ENCODE assay signal across 14 cellular contexts in genomic region chr1:153933420-153933819, GRCh38. TPM values are rescaled to one million over a fixed set of nuclear protein-coding genes. Genes with fewer than 3 reads are reported as not detected.
DNase-seq lines count a peak whose midpoint lies in the region; ATAC-seq, FAIRE-seq and TF ChIP-seq lines count a peak whose summit lies in the region.
"Had no signal": no experiment of that assay in that cellular context is flagged by ENCODE, and none has a peak within 500 bp of the region (broad histone marks: within the 10 kb centered on the region; RNA-seq: fewer than 3 reads in every experiment).

No MANE protein-coding gene starts in this region.

- no TSS peak for BruUV-seq in HepG2 (replicated peaks; lab: Mats Ljungman, UMichigan)

- peaks cover 6% of the 10 kb centered on the region for H3F3A ChIP-seq in SK-N-SH (replicated peaks; ENCODE audit: insufficient read depth)

- H3K9me3 ChIP-seq in SK-N-SH, result no peaks in the 10 kb centered on the region
- H3K9me3 ChIP-seq in HepG2 (ENCODE audit: low read length), result no peaks in the 10 kb centered on the region
- no peaks in the 10 kb centered on the region for H3K9me3 ChIP-seq in sigmoid colon
- H3K9me3 ChIP-seq: BLaER1, Caco-2 had no signal

- ATAC-seq in SK-N-SH treated with all-trans-retinoic acid at 6 μM for 48 hours (no peak), HepG2 (no peak)

- DNase-seq in SK-N-SH (peak; percentile 16), D341Med (ENCODE audit: low spot score) (peak; percentile 34), HepG2 (ENCODE audit: low spot score) (no peak), sigmoid colon (peak; percentile 54), frontal cortex (ENCODE audit: low spot score in 2 of 2) (no peak), brain microvascular endothelial cell (no peak)
- DNase-seq in NK-92 treated with Interleukin-12 subunit alpha and Interleukin-12 subunit beta, amount 100 ng/mL, for 24 hours (lab: John Stamatoyannopoulos, UW), result no peak
- DNase-seq: AML-193, Caco-2, GM23248, H9 had no signal

- H3K27me3 ChIP-seq in SK-N-SH (ENCODE audit: insufficient read depth) (no peaks in the 10 kb centered on the region), HepG2 (ENCODE audit: control insufficient read depth in 1 of 2, insufficient read depth in 2 of 2, low read length in 2 of 2) (no peaks in the 10 kb centered on the region), sigmoid colon (no peaks in the 10 kb centered on the region), brain microvascular endothelial cell (replicated peaks) (no peaks in the 10 kb centered on the region)
- H3K27me3 ChIP-seq: BLaER1 had no signal

- POLR2A ChIA-PET in SK-N-SH (lab: Yijun Ruan, JAX) (no interaction called here), HepG2 (lab: Yijun Ruan, JAX) (no interaction called here)

- in situ Hi-C loops in HepG2 (cut with HindIII; ENCODE audit: extremely low pct_ligation_motif_present, low pct_unique_long_range_greater_than_20kb) (no loop called here), brain microvascular endothelial cell (cut with HindIII; ENCODE audit: low pct_ligation_motif_present, low sequenced_read_pairs) (no loop called here)

- TF ChIP-seq CTCF in SK-N-SH (IDR thresholded peaks at IDR 0.05) (no peak), HepG2 (CRISPR knock-in tag; IDR thresholded peaks at IDR 0.05) (no peak), sigmoid colon (IDR thresholded peaks at IDR 0.05) (no peak), brain microvascular endothelial cell (IDR thresholded peaks at IDR 0.05; ENCODE audit: low read depth, low read length, missing control alignments) (no peak)

- TF ChIP-seq POLR2A in HepG2 (IDR thresholded peaks at IDR 0.05; ENCODE audit: insufficient read depth in 1 of 2, low read depth in 2 of 2, low read length in 2 of 2), result no peak
- TF ChIP-seq POLR2A in sigmoid colon (IDR thresholded peaks at IDR 0.05), result no peak

- no peak overlapping the region for H3K4me2 ChIP-seq in SK-N-SH
- no peak overlapping the region for H3K4me2 ChIP-seq in HepG2 (ENCODE audit: low read depth, low read length)
- H3K4me2 ChIP-seq: BLaER1 had no signal

- FAIRE-seq in HepG2 (lab: Jason Lieb, UNC), result no peak
- FAIRE-seq in frontal cortex (lab: Jason Lieb, UNC), result no peak

- H3K4me3 ChIP-seq in SK-N-SH (ENCODE audit: low read depth in 2 of 2, low read length in 1 of 2), result no peak overlapping the region
- no peak overlapping the region for H3K4me3 ChIP-seq in HepG2 (replicated peaks in 1 of 3; ENCODE audit: insufficient read depth in 1 of 3, low read depth in 2 of 3, low read length in 3 of 3)
- no peak overlapping the region for H3K4me3 ChIP-seq in sigmoid colon
- no peak overlapping the region for H3K4me3 ChIP-seq in brain microvascular endothelial cell (ENCODE audit: low read depth, low read length)
- H3K4me3 ChIP-seq: BLaER1, GM23248 had no signal

- H3K79me2 ChIP-seq in SK-N-SH (ENCODE audit: insufficient read depth), result no peaks in the 10 kb centered on the region
- H3K79me2 ChIP-seq in HepG2 (ENCODE audit: insufficient read depth, low read length), result no peaks in the 10 kb centered on the region

- H3K36me3 ChIP-seq in SK-N-SH (replicated peaks in 1 of 2; ENCODE audit: control insufficient read depth in 1 of 2, insufficient read depth in 2 of 2, low read length in 1 of 2), result peaks cover 0 to 52% of the 10 kb centered on the region in 2 experiments
- H3K36me3 ChIP-seq in HepG2 (replicated peaks in 1 of 2; ENCODE audit: control insufficient read depth in 1 of 2, insufficient read depth in 2 of 2, low read length in 2 of 2), result peaks cover 22 to 47% of the 10 kb centered on the region in 2 experiments
- H3K36me3 ChIP-seq in sigmoid colon, result peaks cover 43 to 84% (median 68%) of the 10 kb centered on the region in 4 donors
- H3K36me3 ChIP-seq in brain microvascular endothelial cell (replicated peaks), result peaks cover 52% of the 10 kb centered on the region

- H3K9ac ChIP-seq in SK-N-SH, result no peak overlapping the region
- H3K9ac ChIP-seq in HepG2 (ENCODE audit: insufficient read depth, low read depth, low read length), result no peak overlapping the region
- H3K9ac ChIP-seq: BLaER1, GM23248 had no signal

- H3K9me2 ChIP-seq in SK-N-SH, result no peaks in the 10 kb centered on the region

- H2AFZ ChIP-seq in SK-N-SH (ENCODE audit: low read depth) (no peak overlapping the region), HepG2 (ENCODE audit: low read length) (no peak overlapping the region)
- H2AFZ ChIP-seq: GM23248 had no signal

- H3K27ac ChIP-seq in SK-N-SH (ENCODE audit: low read depth in 2 of 2, low read length in 1 of 2), result no peak overlapping the region
- H3K27ac ChIP-seq in HepG2 (ENCODE audit: extremely low read length, insufficient read depth, low read length), result no peak overlapping the region
- no peak overlapping the region for H3K27ac ChIP-seq in sigmoid colon
- H3K27ac ChIP-seq in brain microvascular endothelial cell, result no peak overlapping the region
- H3K27ac ChIP-seq: 22Rv1, BLaER1, GM23248 had no signal

- H4K20me1 ChIP-seq in SK-N-SH (ENCODE audit: insufficient read depth) (no peaks in the 10 kb centered on the region), HepG2 (ENCODE audit: insufficient read depth, low read length) (no peaks in the 10 kb centered on the region)
- H4K20me1 ChIP-seq: BLaER1 had no signal

- TF ChIP-seq RAD21 in SK-N-SH (IDR thresholded peaks at IDR 0.05; ENCODE audit: low read length) (no peak), HepG2 (CRISPR knock-in tag; IDR thresholded peaks at IDR 0.05) (no peak)

- intact Hi-C loops in HepG2 (cut with micrococcal nuclease; ENCODE audit: unreplicated experiment) (no loop called here), sigmoid colon (cut with DNase I) (no loop called here)

- TF ChIP-seq EP300 in SK-N-SH (IDR thresholded peaks at IDR 0.05; ENCODE audit: borderline replicate concordance in 1 of 2, low read depth in 1 of 2, low read length in 1 of 2), result no peak
- no peak for TF ChIP-seq EP300 in HepG2 (IDR thresholded peaks at IDR 0.05; ENCODE audit: low read depth in 2 of 2, low read length in 2 of 2)
- TF ChIP-seq EP300 in HepG2 (CRISPR knock-in tag; IDR thresholded peaks at IDR 0.05; ENCODE audit: borderline replicate concordance), result no peak
- no peak for TF ChIP-seq EP300 in sigmoid colon (IDR thresholded peaks at IDR 0.05)

- WGBS in SK-N-SH (ENCODE audit: low lambda C conversion rate), result 86% methylated on average over 12 of the region's 15 CpGs
- WGBS in HepG2 (ENCODE audit: low lambda C conversion rate), result 88% methylated on average over 6 of the region's 15 CpGs
- WGBS in sigmoid colon, 2 donors, result 89 to 92% methylated on average over 15 of the region's 15 CpGs

- H3K4me1 ChIP-seq in SK-N-SH (ENCODE audit: control insufficient read depth in 1 of 2, insufficient read depth in 2 of 2, low read depth in 1 of 2, low read length in 1 of 2) (peaks cover 0 to 15% of the 10 kb centered on the region in 2 experiments; a peak in 1 of 4 replicates), HepG2 (ENCODE audit: insufficient read depth, low read length) (no peaks in the 10 kb centered on the region), sigmoid colon (no peaks in the 10 kb centered on the region)
- H3K4me1 ChIP-seq: Caco-2 had no signal

- CTCF ChIA-PET in SK-N-SH (lab: Yijun Ruan, JAX) (no interaction called here), HepG2 (lab: Yijun Ruan, JAX; ENCODE audit: low intra/inter-chr PET ratio, low total read pairs) (no interaction called here)

RNA-seq across cellular contexts. Expression of gene GATAD2B, which starts 10.6 kb away (rescaled TPM):
- polyA plus RNA-seq in SK-N-SH (2012; rRNA removed), result 2.7 and 2.8 TPM in 2 replicates
- polyA plus RNA-seq in SK-N-SH (2012; cell fraction: cytosol; rRNA removed), result 2.9 and 4.0 TPM in 2 replicates
- polyA plus RNA-seq in SK-N-SH (2012; cell fraction: nucleus; rRNA removed), result 5.9 and 8.3 TPM in 2 replicates
- total RNA-seq in HepG2 (2016; rRNA removed; fragmentation: Illumina TruSeq; extraction: Trizol), result 3.2 and 5.3 TPM in 2 replicates
- 2.7 and 3.0 TPM in 2 replicates for total RNA-seq in HepG2 (2016; cell fraction: cytosol; rRNA removed; fragmentation: Illumina TruSeq; extraction: Trizol; ENCODE audit: low read depth)
- total RNA-seq in HepG2 (2016; cell fraction: insoluble cytoplasmic fraction; rRNA removed; fragmentation: Illumina TruSeq; extraction: Trizol), result 2.9 and 4.8 TPM in 2 replicates
- total RNA-seq in HepG2 (2016; cell fraction: membrane; rRNA removed; fragmentation: Illumina TruSeq; extraction: Trizol), result 2.6 and 2.9 TPM in 2 replicates
- total RNA-seq in HepG2 (2016; cell fraction: nucleus; rRNA removed; fragmentation: Illumina TruSeq; extraction: Trizol), result 5.6 and 7.4 TPM in 2 replicates
- 5.1 and 5.2 TPM in 2 replicates for polyA plus RNA-seq in HepG2 (2011; rRNA removed)
- 2.3 and 2.4 TPM in 2 replicates for polyA plus RNA-seq in HepG2 (2011; cell fraction: cytosol; rRNA removed)
- 6.7 and 6.9 TPM in 2 replicates for polyA plus RNA-seq in HepG2 (2011; cell fraction: nucleus; rRNA removed)
- 5.4 and 5.6 TPM in 2 replicates for polyA plus RNA-seq in HepG2 (2012)
- 0.17 TPM in 2 replicates for polyA plus RNA-seq in HepG2 (2016; cell fraction: cytosol; fragmentation: Illumina TruSeq; extraction: Trizol; ENCODE audit: low read depth)
- polyA plus RNA-seq in HepG2 (2016; cell fraction: insoluble cytoplasmic fraction; fragmentation: Illumina TruSeq; extraction: Trizol; ENCODE audit: low read depth), result 4.0 and 4.9 TPM in 2 replicates
- polyA plus RNA-seq in HepG2 (2016; cell fraction: membrane; fragmentation: Illumina TruSeq; extraction: Trizol; ENCODE audit: low read depth), result 0.62 and 0.83 TPM in 2 replicates
- polyA plus RNA-seq in HepG2 (2016; cell fraction: nucleus; fragmentation: Illumina TruSeq; extraction: Trizol; ENCODE audit: insufficient read depth, low read depth), result 7.9 and 9.9 TPM in 2 replicates
- 8.7 and 32.1 TPM in 2 replicates for polyA minus RNA-seq in HepG2 (2011; rRNA and poly(A)+ RNA removed; ENCODE audit: low replicate concordance)
- 8.6 and 11.1 TPM in 2 replicates for polyA minus RNA-seq in HepG2 (2011; cell fraction: cytosol; rRNA and poly(A)+ RNA removed)
- polyA minus RNA-seq in HepG2 (2011; cell fraction: nucleus; rRNA and poly(A)+ RNA removed), result 7.9 and 9.0 TPM in 2 replicates
- total RNA-seq in sigmoid colon, result 10 to 100 TPM; 16.4 to 37.4 (median 19.8) TPM
- 1 to 10 TPM; 1.8 to 7.9 (median 3.9) TPM for polyA plus RNA-seq in sigmoid colon
- 15.5 TPM for total RNA-seq in frontal cortex

RNA-seq across cellular contexts. Expression of gene DENND4B, which starts 13.1 kb away (rescaled TPM):
- polyA plus RNA-seq in SK-N-SH (2012; rRNA removed) (27.3 and 29.6 TPM in 2 replicates), HepG2 (2011; rRNA removed) (20.3 and 24.3 TPM in 2 replicates), sigmoid colon (10 to 100 TPM in 1 of 3 donors, 1 to 10 TPM in 2; 4.9 to 41.6 (median 9.0) TPM)
- 6.6 and 11.3 TPM in 2 replicates for polyA plus RNA-seq in SK-N-SH (2012; cell fraction: cytosol; rRNA removed)
- polyA plus RNA-seq in SK-N-SH (2012; cell fraction: nucleus; rRNA removed), result 151 and 153 TPM in 2 replicates
- total RNA-seq in HepG2 (2016; rRNA removed; fragmentation: Illumina TruSeq; extraction: Trizol) (8.7 and 15.1 TPM in 2 replicates), sigmoid colon (10 to 100 TPM; 17.9 to 34.9 (median 23.1) TPM), frontal cortex (16.3 TPM)
- total RNA-seq in HepG2 (2016; cell fraction: cytosol; rRNA removed; fragmentation: Illumina TruSeq; extraction: Trizol; ENCODE audit: low read depth), result 9.7 and 9.9 TPM in 2 replicates
- 7.7 and 18.1 TPM in 2 replicates for total RNA-seq in HepG2 (2016; cell fraction: insoluble cytoplasmic fraction; rRNA removed; fragmentation: Illumina TruSeq; extraction: Trizol)
- 7.2 and 8.2 TPM in 2 replicates for total RNA-seq in HepG2 (2016; cell fraction: membrane; rRNA removed; fragmentation: Illumina TruSeq; extraction: Trizol)
- total RNA-seq in HepG2 (2016; cell fraction: nucleus; rRNA removed; fragmentation: Illumina TruSeq; extraction: Trizol), result 23.7 and 25.9 TPM in 2 replicates
- 6.5 and 10.3 TPM in 2 replicates for polyA plus RNA-seq in HepG2 (2011; cell fraction: cytosol; rRNA removed)
- polyA plus RNA-seq in HepG2 (2011; cell fraction: nucleus; rRNA removed), result 178 and 239 TPM in 2 replicates
- polyA plus RNA-seq in HepG2 (2012), result 17.2 and 21.8 TPM in 2 replicates
- polyA plus RNA-seq in HepG2 (2016; cell fraction: cytosol; fragmentation: Illumina TruSeq; extraction: Trizol; ENCODE audit: low read depth), result 1.4 and 1.6 TPM in 2 replicates
- polyA plus RNA-seq in HepG2 (2016; cell fraction: insoluble cytoplasmic fraction; fragmentation: Illumina TruSeq; extraction: Trizol; ENCODE audit: low read depth), result 10.3 and 15.7 TPM in 2 replicates
- polyA plus RNA-seq in HepG2 (2016; cell fraction: membrane; fragmentation: Illumina TruSeq; extraction: Trizol; ENCODE audit: low read depth), result 4.1 and 5.2 TPM in 2 replicates
- 75.3 and 79.3 TPM in 2 replicates for polyA plus RNA-seq in HepG2 (2016; cell fraction: nucleus; fragmentation: Illumina TruSeq; extraction: Trizol; ENCODE audit: insufficient read depth, low read depth)
- polyA minus RNA-seq in HepG2 (2011; rRNA and poly(A)+ RNA removed; ENCODE audit: low replicate concordance), result 60.1 and 65.7 TPM in 2 replicates
- polyA minus RNA-seq in HepG2 (2011; cell fraction: cytosol; rRNA and poly(A)+ RNA removed), result 7.4 and 8.5 TPM in 2 replicates
- 66.1 and 70.7 TPM in 2 replicates for polyA minus RNA-seq in HepG2 (2011; cell fraction: nucleus; rRNA and poly(A)+ RNA removed)

RNA-seq across cellular contexts. Expression of gene CRTC2, which starts 25.0 kb away (rescaled TPM):
- 25.5 and 26.2 TPM in 2 replicates for polyA plus RNA-seq in SK-N-SH (2012; rRNA removed)
- 8.8 and 11.5 TPM in 2 replicates for polyA plus RNA-seq in SK-N-SH (2012; cell fraction: cytosol; rRNA removed)
- 86.4 and 89.5 TPM in 2 replicates for polyA plus RNA-seq in SK-N-SH (2012; cell fraction: nucleus; rRNA removed)
- total RNA-seq in HepG2 (2016; rRNA removed; fragmentation: Illumina TruSeq; extraction: Trizol), result 4.0 and 6.1 TPM in 2 replicates
- 3.0 and 4.2 TPM in 2 replicates for total RNA-seq in HepG2 (2016; cell fraction: cytosol; rRNA removed; fragmentation: Illumina TruSeq; extraction: Trizol; ENCODE audit: low read depth)
- 3.1 and 5.5 TPM in 2 replicates for total RNA-seq in HepG2 (2016; cell fraction: insoluble cytoplasmic fraction; rRNA removed; fragmentation: Illumina TruSeq; extraction: Trizol)
- total RNA-seq in HepG2 (2016; cell fraction: membrane; rRNA removed; fragmentation: Illumina TruSeq; extraction: Trizol), result 5.2 and 6.7 TPM in 2 replicates
- total RNA-seq in HepG2 (2016; cell fraction: nucleus; rRNA removed; fragmentation: Illumina TruSeq; extraction: Trizol), result 7.2 and 9.2 TPM in 2 replicates
- polyA plus RNA-seq in HepG2 (2011; rRNA removed), result 24.2 and 26.7 TPM in 2 replicates
- polyA plus RNA-seq in HepG2 (2011; cell fraction: cytosol; rRNA removed), result 10.1 and 12.6 TPM in 2 replicates
- polyA plus RNA-seq in HepG2 (2011; cell fraction: nucleus; rRNA removed), result 47.3 and 47.5 TPM in 2 replicates
- polyA plus RNA-seq in HepG2 (2012), result 14.5 and 18.4 TPM in 2 replicates
- polyA plus RNA-seq in HepG2 (2016; cell fraction: cytosol; fragmentation: Illumina TruSeq; extraction: Trizol; ENCODE audit: low read depth), result 4.5 and 4.8 TPM in 2 replicates
- 9.2 and 10.0 TPM in 2 replicates for polyA plus RNA-seq in HepG2 (2016; cell fraction: insoluble cytoplasmic fraction; fragmentation: Illumina TruSeq; extraction: Trizol; ENCODE audit: low read depth)
- polyA plus RNA-seq in HepG2 (2016; cell fraction: membrane; fragmentation: Illumina TruSeq; extraction: Trizol; ENCODE audit: low read depth), result 9.6 and 10.4 TPM in 2 replicates
- polyA plus RNA-seq in HepG2 (2016; cell fraction: nucleus; fragmentation: Illumina TruSeq; extraction: Trizol; ENCODE audit: insufficient read depth, low read depth), result 37.9 and 40.4 TPM in 2 replicates
- polyA minus RNA-seq in HepG2 (2011; rRNA and poly(A)+ RNA removed; ENCODE audit: low replicate concordance), result 40.4 and 54.2 TPM in 2 replicates
- 9.1 and 10.3 TPM in 2 replicates for polyA minus RNA-seq in HepG2 (2011; cell fraction: cytosol; rRNA and poly(A)+ RNA removed)
- 20.5 and 25.0 TPM in 2 replicates for polyA minus RNA-seq in HepG2 (2011; cell fraction: nucleus; rRNA and poly(A)+ RNA removed)
- total RNA-seq in sigmoid colon, result 10 to 100 TPM; 13.7 to 23.3 (median 15.0) TPM
- 10 to 100 TPM; 17.8 to 32.9 (median 18.6) TPM for polyA plus RNA-seq in sigmoid colon
- total RNA-seq in frontal cortex, result 2.4 TPM

RNA-seq across cellular contexts. Expression of gene SLC39A1, which starts 29.9 kb away (rescaled TPM):
- polyA plus RNA-seq in SK-N-SH (2012; rRNA removed) (89.6 and 113 TPM in 2 replicates), HepG2 (2011; rRNA removed) (71.2 and 80.5 TPM in 2 replicates), sigmoid colon (10 to 100 TPM; 25.7 to 97.5 (median 28.8) TPM)
- polyA plus RNA-seq in SK-N-SH (2012; cell fraction: cytosol; rRNA removed), result 67.8 and 93.4 TPM in 2 replicates
- 41.8 and 53.1 TPM in 2 replicates for polyA plus RNA-seq in SK-N-SH (2012; cell fraction: nucleus; rRNA removed)
- total RNA-seq in HepG2 (2016; rRNA removed; fragmentation: Illumina TruSeq; extraction: Trizol) (47.5 and 78.4 TPM in 2 replicates), sigmoid colon (10 to 100 TPM; 50.7 to 80.3 (median 76.1) TPM), frontal cortex (24.1 TPM)
- 18.4 and 21.0 TPM in 2 replicates for total RNA-seq in HepG2 (2016; cell fraction: cytosol; rRNA removed; fragmentation: Illumina TruSeq; extraction: Trizol; ENCODE audit: low read depth)
- total RNA-seq in HepG2 (2016; cell fraction: insoluble cytoplasmic fraction; rRNA removed; fragmentation: Illumina TruSeq; extraction: Trizol), result 44.8 and 83.0 TPM in 2 replicates
- 48.8 and 53.3 TPM in 2 replicates for total RNA-seq in HepG2 (2016; cell fraction: membrane; rRNA removed; fragmentation: Illumina TruSeq; extraction: Trizol)
- 62.5 and 68.3 TPM in 2 replicates for total RNA-seq in HepG2 (2016; cell fraction: nucleus; rRNA removed; fragmentation: Illumina TruSeq; extraction: Trizol)
- polyA plus RNA-seq in HepG2 (2011; cell fraction: cytosol; rRNA removed), result 85.8 and 89.3 TPM in 2 replicates
- polyA plus RNA-seq in HepG2 (2011; cell fraction: nucleus; rRNA removed), result 45.4 and 53.1 TPM in 2 replicates
- 45.9 and 65.4 TPM in 2 replicates for polyA plus RNA-seq in HepG2 (2012)
- 17.5 and 20.5 TPM in 2 replicates for polyA plus RNA-seq in HepG2 (2016; cell fraction: cytosol; fragmentation: Illumina TruSeq; extraction: Trizol; ENCODE audit: low read depth)
- polyA plus RNA-seq in HepG2 (2016; cell fraction: insoluble cytoplasmic fraction; fragmentation: Illumina TruSeq; extraction: Trizol; ENCODE audit: low read depth), result 42.6 and 45.0 TPM in 2 replicates
- polyA plus RNA-seq in HepG2 (2016; cell fraction: membrane; fragmentation: Illumina TruSeq; extraction: Trizol; ENCODE audit: low read depth), result 36.5 and 40.5 TPM in 2 replicates
- 87.4 and 101 TPM in 2 replicates for polyA plus RNA-seq in HepG2 (2016; cell fraction: nucleus; fragmentation: Illumina TruSeq; extraction: Trizol; ENCODE audit: insufficient read depth, low read depth)
- 112 and 159 TPM in 2 replicates for polyA minus RNA-seq in HepG2 (2011; rRNA and poly(A)+ RNA removed; ENCODE audit: low replicate concordance)
- polyA minus RNA-seq in HepG2 (2011; cell fraction: cytosol; rRNA and poly(A)+ RNA removed), result 38.9 and 39.9 TPM in 2 replicates
- 14.5 and 19.6 TPM in 2 replicates for polyA minus RNA-seq in HepG2 (2011; cell fraction: nucleus; rRNA and poly(A)+ RNA removed)

RNA-seq across cellular contexts. Expression of gene CREB3L4, which starts 34.3 kb away (rescaled TPM):
- polyA plus RNA-seq in SK-N-SH (2012; rRNA removed) (12.8 and 16.6 TPM in 2 replicates), HepG2 (2011; rRNA removed) (17.4 and 18.7 TPM in 2 replicates), sigmoid colon (10 to 100 TPM in 2 of 3 donors, 1 to 10 TPM in 1; 7.9 to 18.0 (median 16.8) TPM)
- 6.2 and 9.5 TPM in 2 replicates for polyA plus RNA-seq in SK-N-SH (2012; cell fraction: cytosol; rRNA removed)
- polyA plus RNA-seq in SK-N-SH (2012; cell fraction: nucleus; rRNA removed), result 41.2 and 42.8 TPM in 2 replicates
- total RNA-seq in HepG2 (2016; rRNA removed; fragmentation: Illumina TruSeq; extraction: Trizol) (7.8 and 9.9 TPM in 2 replicates), sigmoid colon (10 to 100 TPM in 2 of 4 donors, 1 to 10 TPM in 2; 7.9 to 13.8 (median 10.2) TPM), frontal cortex (7.7 TPM)
- total RNA-seq in HepG2 (2016; cell fraction: cytosol; rRNA removed; fragmentation: Illumina TruSeq; extraction: Trizol; ENCODE audit: low read depth), result 2.6 and 3.2 TPM in 2 replicates
- 8.3 and 10.7 TPM in 2 replicates for total RNA-seq in HepG2 (2016; cell fraction: insoluble cytoplasmic fraction; rRNA removed; fragmentation: Illumina TruSeq; extraction: Trizol)
- total RNA-seq in HepG2 (2016; cell fraction: membrane; rRNA removed; fragmentation: Illumina TruSeq; extraction: Trizol), result 6.5 and 7.8 TPM in 2 replicates
- total RNA-seq in HepG2 (2016; cell fraction: nucleus; rRNA removed; fragmentation: Illumina TruSeq; extraction: Trizol), result 8.4 and 9.8 TPM in 2 replicates
- 13.1 and 18.4 TPM in 2 replicates for polyA plus RNA-seq in HepG2 (2011; cell fraction: cytosol; rRNA removed)
- 36.4 and 41.3 TPM in 2 replicates for polyA plus RNA-seq in HepG2 (2011; cell fraction: nucleus; rRNA removed)
- 9.7 and 10.7 TPM in 2 replicates for polyA plus RNA-seq in HepG2 (2012)
- polyA plus RNA-seq in HepG2 (2016; cell fraction: cytosol; fragmentation: Illumina TruSeq; extraction: Trizol; ENCODE audit: low read depth), result 2.0 and 2.6 TPM in 2 replicates
- polyA plus RNA-seq in HepG2 (2016; cell fraction: insoluble cytoplasmic fraction; fragmentation: Illumina TruSeq; extraction: Trizol; ENCODE audit: low read depth), result 8.4 and 10.9 TPM in 2 replicates
- 4.1 and 6.4 TPM in 2 replicates for polyA plus RNA-seq in HepG2 (2016; cell fraction: membrane; fragmentation: Illumina TruSeq; extraction: Trizol; ENCODE audit: low read depth)
- 15.7 and 16.0 TPM in 2 replicates for polyA plus RNA-seq in HepG2 (2016; cell fraction: nucleus; fragmentation: Illumina TruSeq; extraction: Trizol; ENCODE audit: insufficient read depth, low read depth)
- 22.4 and 31.3 TPM in 2 replicates for polyA minus RNA-seq in HepG2 (2011; rRNA and poly(A)+ RNA removed; ENCODE audit: low replicate concordance)
- 5.7 and 9.4 TPM in 2 replicates for polyA minus RNA-seq in HepG2 (2011; cell fraction: cytosol; rRNA and poly(A)+ RNA removed)
- polyA minus RNA-seq in HepG2 (2011; cell fraction: nucleus; rRNA and poly(A)+ RNA removed), result 10.2 and 12.7 TPM in 2 replicates

Comparison
In these comparisons a context has a peak if more than half of its experiments do, and no peak if none do; other contexts are left out.
1. DNase-seq: peak in SK-N-SH (single experiment), D341Med (single experiment) and sigmoid colon (single experiment); none in HepG2 (single experiment), NK-92 treated with Interleukin-12 subunit alpha and Interleukin-12 subunit beta, amount 100 ng/mL, for 24 hours (single experiment), frontal cortex (0 of 2) and brain microvascular endothelial cell (single experiment).